ENCODE assay signal across 15 cellular contexts in genomic region chr14:105162374-105162979, GRCh38. TPM values are rescaled to one million over a fixed set of nuclear protein-coding genes. Genes with fewer than 3 reads are reported as not detected.
DNase-seq lines count a peak whose midpoint lies in the region; ATAC-seq, FAIRE-seq and TF ChIP-seq lines count a peak whose summit lies in the region.
"Had no signal": no experiment of that assay in that cellular context is flagged by ENCODE, and none has a peak within 500 bp of the region (broad histone marks: within the 10 kb centered on the region; RNA-seq: fewer than 3 reads in every experiment).

No MANE protein-coding gene starts in this region.

- H3K79me2 ChIP-seq in HepG2 (ENCODE audit: insufficient read depth, low read length) = no peaks in the 10 kb centered on the region

- CTCF ChIA-PET in MCF 10A (lab: Yijun Ruan, JAX) (no interaction called here), HepG2 (lab: Yijun Ruan, JAX; ENCODE audit: low intra/inter-chr PET ratio, low total read pairs) (no interaction called here)

- no peaks in the 10 kb centered on the region; the same call in 1 of the 2 replicates for H4K20me1 ChIP-seq in HepG2 (ENCODE audit: insufficient read depth, low read length)

- DNase-seq in MCF 10A (ENCODE audit: unreplicated experiment) = no peak
- no peak for DNase-seq in breast epithelium (ENCODE audit: low spot score in 2 of 2)
- peak; percentile 36 for DNase-seq in SK-N-DZ (ENCODE audit: low spot score)
- DNase-seq in HepG2 (ENCODE audit: low spot score) = peak; percentile 15
- DNase-seq in aorta = no peak
- DNase-seq in activated CD4-positive, CD25-positive, alpha-beta regulatory T cell treated with anti-CD3 and anti-CD28 coated beads, Interleukin-2, amount 50 U/mL, for 72 hours = no peak
- DNase-seq: adrenal gland, dermis blood vessel endothelial cell, foreskin melanocyte, NCI-H1930, T-helper 9 cell had no signal

- H3K27ac ChIP-seq in breast epithelium (peak overlapping the region in 1 of 2 donors; percentile 19), HepG2 (ENCODE audit: extremely low read length, insufficient read depth, low read length) (no peak overlapping the region), aorta (ENCODE audit: low read depth in 1 of 2, low read length in 2 of 2) (no peak overlapping the region)
- H3K27ac ChIP-seq: adrenal gland, vagina had no signal

- H3K9me3 ChIP-seq in breast epithelium (no peaks in the 10 kb centered on the region), HepG2 (ENCODE audit: low read length) (no peaks in the 10 kb centered on the region), aorta (ENCODE audit: control insufficient read depth, low read length) (no peaks in the 10 kb centered on the region)
- H3K9me3 ChIP-seq: adrenal gland, vagina had no signal

- H2AFZ ChIP-seq in HepG2 (ENCODE audit: low read length) = no peak overlapping the region

- no peak overlapping the region for H3K9ac ChIP-seq in HepG2 (ENCODE audit: insufficient read depth, low read depth, low read length)

- H3K36me3 ChIP-seq in breast epithelium (no peaks in the 10 kb centered on the region), HepG2 (replicated peaks in 1 of 2; ENCODE audit: control insufficient read depth in 1 of 2, insufficient read depth in 2 of 2, low read length in 2 of 2) (no peaks in the 10 kb centered on the region), aorta (ENCODE audit: control insufficient read depth in 1 of 2, insufficient read depth in 2 of 2, low read length in 1 of 2) (no peaks in the 10 kb centered on the region)
- H3K36me3 ChIP-seq: adrenal gland, vagina had no signal

- H3K4me3 ChIP-seq in breast epithelium (no peak overlapping the region), HepG2 (replicated peaks in 1 of 3; ENCODE audit: insufficient read depth in 1 of 3, low read depth in 2 of 3, low read length in 3 of 3) (no peak overlapping the region), aorta (ENCODE audit: low read length in 2 of 2) (no peak overlapping the region)
- H3K4me3 ChIP-seq: adrenal gland, vagina had no signal

- H3K4me1 ChIP-seq in breast epithelium (no peaks in the 10 kb centered on the region), HepG2 (ENCODE audit: insufficient read depth, low read length) (no peaks in the 10 kb centered on the region), aorta (ENCODE audit: control insufficient read depth in 1 of 2, insufficient read depth in 2 of 2, low read length in 2 of 2) (no peaks in the 10 kb centered on the region)
- H3K4me1 ChIP-seq: adrenal gland had no signal

- no peak overlapping the region for H3K4me3 Mint-ChIP-seq in MCF 10A (ENCODE audit: unreplicated experiment)

- H3K4me2 ChIP-seq in HepG2 (ENCODE audit: low read depth, low read length) = no peak overlapping the region

- TF ChIP-seq EP300 in HepG2 (IDR thresholded peaks at IDR 0.05; ENCODE audit: low read depth in 2 of 2, low read length in 2 of 2) (no peak), HepG2 (CRISPR knock-in tag; IDR thresholded peaks at IDR 0.05; ENCODE audit: borderline replicate concordance) (no peak)

- no peak for TF ChIP-seq CTCF in MCF 10A (IDR thresholded peaks at IDR 0.05; ENCODE audit: unreplicated experiment)
- TF ChIP-seq CTCF in breast epithelium (IDR thresholded peaks at IDR 0.05) = no peak
- no peak for TF ChIP-seq CTCF in HepG2 (CRISPR knock-in tag; IDR thresholded peaks at IDR 0.05)

- H3K9me3 Mint-ChIP-seq in MCF 10A (ENCODE audit: unreplicated experiment) = no peaks in the 10 kb centered on the region

- POLR2A ChIA-PET in MCF 10A (lab: Yijun Ruan, JAX) = no interaction called here
- POLR2A ChIA-PET in HepG2 (lab: Yijun Ruan, JAX) = no interaction called here

- TF ChIP-seq RAD21 in HepG2 (CRISPR knock-in tag; IDR thresholded peaks at IDR 0.05) = no peak

- H3K36me3 Mint-ChIP-seq in MCF 10A (ENCODE audit: insufficient read depth, unreplicated experiment) = no peaks in the 10 kb centered on the region

- intact Hi-C loops in MCF 10A (cut with micrococcal nuclease) = no loop called here
- intact Hi-C loops in breast epithelium (cut with DNase I; ENCODE audit: low total_unique reads) = no loop called here
- intact Hi-C loops in HepG2 (cut with micrococcal nuclease; ENCODE audit: unreplicated experiment) = no loop called here
- intact Hi-C loops in aorta (cut with DNase I) = no loop called here

- WGBS in HepG2 (ENCODE audit: low lambda C conversion rate) = no CpG with 5 or more reads among the region's 2 CpGs
- 94 to 96% methylated on average over 2 of the region's 2 CpGs for WGBS in aorta, 2 donors

- no peaks in the 10 kb centered on the region for H3K27me3 Mint-ChIP-seq in MCF 10A (ENCODE audit: insufficient read depth, unreplicated experiment)

- peak; percentile 47 for ATAC-seq in HepG2
- ATAC-seq in aorta (ENCODE audit: low FRiP score) = peak; percentile 71
- ATAC-seq in GM18505 (IDR thresholded peaks at IDR 0.05; ENCODE audit: unreplicated experiment) = no peak
- ATAC-seq in GM19452 (IDR thresholded peaks at IDR 0.05; ENCODE audit: unreplicated experiment) = no peak

- BruUV-seq in MCF 10A (replicated peaks; lab: Mats Ljungman, UMichigan) (no TSS peak), HepG2 (replicated peaks; lab: Mats Ljungman, UMichigan) (no TSS peak)

- no peaks in the 10 kb centered on the region for H3K27me3 ChIP-seq in breast epithelium
- H3K27me3 ChIP-seq in HepG2 (ENCODE audit: control insufficient read depth in 1 of 2, insufficient read depth in 2 of 2, low read length in 2 of 2) = peaks cover 24 to 64% of the 10 kb centered on the region in 2 experiments
- H3K27me3 ChIP-seq in aorta (ENCODE audit: control insufficient read depth in 1 of 2, insufficient read depth in 2 of 2, low read length in 1 of 2) = no peaks in the 10 kb centered on the region
- H3K27me3 ChIP-seq: vagina had no signal

- TF ChIP-seq POLR2A in breast epithelium (IDR thresholded peaks at IDR 0.05) = no peak
- no peak for TF ChIP-seq POLR2A in HepG2 (IDR thresholded peaks at IDR 0.05; ENCODE audit: insufficient read depth in 1 of 2, low read depth in 2 of 2, low read length in 2 of 2)
- no peak for TF ChIP-seq POLR2A in GM18505 (IDR thresholded peaks at IDR 0.05; ENCODE audit: borderline replicate concordance, extremely low read depth, insufficient read depth, insufficient read length)

- no peak for FAIRE-seq in HepG2 (lab: Jason Lieb, UNC)
- FAIRE-seq: islet of Langerhans had no signal

- H3K27ac Mint-ChIP-seq in MCF 10A (ENCODE audit: low read depth, unreplicated experiment) = peak overlapping the region; percentile 27

- in situ Hi-C loops in HepG2 (cut with HindIII; ENCODE audit: extremely low pct_ligation_motif_present, low pct_unique_long_range_greater_than_20kb) = no loop called here

- H3K4me1 Mint-ChIP-seq in MCF 10A (ENCODE audit: insufficient read depth, unreplicated experiment) = peaks cover 12% of the 10 kb centered on the region

RNA-seq across cellular contexts. Expression of gene JAG2, which starts 6.1 kb away (rescaled TPM):
- 33.5 and 33.7 TPM in 2 replicates for total RNA-seq in MCF 10A (2022)
- 10 to 100 TPM in 2 of 3 donors, 1 to 10 TPM in 1; 4.2 to 15.4 (median 13.1) TPM for total RNA-seq in breast epithelium
- polyA plus RNA-seq in SK-N-DZ (2014; cell fraction: cytosol; rRNA removed) = 1.1 and 1.9 TPM in 2 replicates
- 8.2 and 9.0 TPM in 2 replicates for polyA plus RNA-seq in SK-N-DZ (2014; cell fraction: nucleus; rRNA removed)
- total RNA-seq in HepG2 (2016; rRNA removed; fragmentation: Illumina TruSeq; extraction: Trizol) = 0.04 TPM in 1 of 2 replicates, not detected in the other
- total RNA-seq in HepG2 (2016; cell fraction: cytosol; rRNA removed; fragmentation: Illumina TruSeq; extraction: Trizol; ENCODE audit: low read depth) = not detected in 2 replicates
- total RNA-seq in HepG2 (2016; cell fraction: insoluble cytoplasmic fraction; rRNA removed; fragmentation: Illumina TruSeq; extraction: Trizol) = not detected in 2 replicates
- total RNA-seq in HepG2 (2016; cell fraction: membrane; rRNA removed; fragmentation: Illumina TruSeq; extraction: Trizol) = not detected in 2 replicates
- not detected in 2 replicates for total RNA-seq in HepG2 (2016; cell fraction: nucleus; rRNA removed; fragmentation: Illumina TruSeq; extraction: Trizol)
- polyA plus RNA-seq in HepG2 (2011; rRNA removed) = 0.16 and 0.22 TPM in 2 replicates
- 0.04 and 0.10 TPM in 2 replicates for polyA plus RNA-seq in HepG2 (2011; cell fraction: cytosol; rRNA removed)
- polyA plus RNA-seq in HepG2 (2011; cell fraction: nucleus; rRNA removed) = 1.3 and 3.3 TPM in 2 replicates
- 0.16 TPM in 1 of 2 replicates, not detected in the other for polyA plus RNA-seq in HepG2 (2012)
- polyA plus RNA-seq in HepG2 (2016; cell fraction: cytosol; fragmentation: Illumina TruSeq; extraction: Trizol; ENCODE audit: low read depth) = not detected in 2 replicates
- polyA plus RNA-seq in HepG2 (2016; cell fraction: insoluble cytoplasmic fraction; fragmentation: Illumina TruSeq; extraction: Trizol; ENCODE audit: low read depth) = not detected in 2 replicates
- polyA plus RNA-seq in HepG2 (2016; cell fraction: membrane; fragmentation: Illumina TruSeq; extraction: Trizol; ENCODE audit: low read depth) = not detected in 2 replicates
- polyA plus RNA-seq in HepG2 (2016; cell fraction: nucleus; fragmentation: Illumina TruSeq; extraction: Trizol; ENCODE audit: insufficient read depth, low read depth) = not detected in 2 replicates
- 0.36 and 6.6 TPM in 2 replicates for polyA minus RNA-seq in HepG2 (2011; rRNA and poly(A)+ RNA removed; ENCODE audit: low replicate concordance)
- 0.44 TPM in 1 of 2 replicates, not detected in the other for polyA minus RNA-seq in HepG2 (2011; cell fraction: cytosol; rRNA and poly(A)+ RNA removed)
- 0.13 TPM in 1 of 2 replicates, not detected in the other for polyA minus RNA-seq in HepG2 (2011; cell fraction: nucleus; rRNA and poly(A)+ RNA removed)
- 10 to 100 TPM; 15.0 to 32.1 TPM for total RNA-seq in aorta
- 1 to 10 TPM in 1 of 2 donors, under 1 TPM in 1; 0.13 to 1.1 TPM for polyA plus RNA-seq in aorta

RNA-seq across cellular contexts. Expression of gene NUDT14, which starts 18.6 kb away (rescaled TPM):
- total RNA-seq in MCF 10A (2022) (26.1 and 27.4 TPM in 2 replicates), breast epithelium (10 to 100 TPM; 13.6 to 14.9 (median 14.1) TPM), HepG2 (2016; rRNA removed; fragmentation: Illumina TruSeq; extraction: Trizol) (4.0 and 5.8 TPM in 2 replicates), aorta (10 to 100 TPM; 13.3 to 29.9 TPM)
- 5.6 and 8.3 TPM in 2 replicates for polyA plus RNA-seq in SK-N-DZ (2014; cell fraction: cytosol; rRNA removed)
- polyA plus RNA-seq in SK-N-DZ (2014; cell fraction: nucleus; rRNA removed) = 3.4 and 6.4 TPM in 2 replicates
- 9.0 and 9.9 TPM in 2 replicates for total RNA-seq in HepG2 (2016; cell fraction: cytosol; rRNA removed; fragmentation: Illumina TruSeq; extraction: Trizol; ENCODE audit: low read depth)
- 4.4 and 5.8 TPM in 2 replicates for total RNA-seq in HepG2 (2016; cell fraction: insoluble cytoplasmic fraction; rRNA removed; fragmentation: Illumina TruSeq; extraction: Trizol)
- 7.1 and 10.6 TPM in 2 replicates for total RNA-seq in HepG2 (2016; cell fraction: membrane; rRNA removed; fragmentation: Illumina TruSeq; extraction: Trizol)
- total RNA-seq in HepG2 (2016; cell fraction: nucleus; rRNA removed; fragmentation: Illumina TruSeq; extraction: Trizol) = 2.4 and 2.7 TPM in 2 replicates
- polyA plus RNA-seq in HepG2 (2011; rRNA removed) (6.1 and 6.7 TPM in 2 replicates), aorta (10 to 100 TPM in 1 of 2 donors, 1 to 10 TPM in 1; 6.1 to 10.0 TPM)
- 5.7 and 9.2 TPM in 2 replicates for polyA plus RNA-seq in HepG2 (2011; cell fraction: cytosol; rRNA removed)
- polyA plus RNA-seq in HepG2 (2011; cell fraction: nucleus; rRNA removed) = 5.6 and 6.5 TPM in 2 replicates
- polyA plus RNA-seq in HepG2 (2012) = 4.5 and 5.4 TPM in 2 replicates
- polyA plus RNA-seq in HepG2 (2016; cell fraction: cytosol; fragmentation: Illumina TruSeq; extraction: Trizol; ENCODE audit: low read depth) = 11.3 and 13.8 TPM in 2 replicates
- polyA plus RNA-seq in HepG2 (2016; cell fraction: insoluble cytoplasmic fraction; fragmentation: Illumina TruSeq; extraction: Trizol; ENCODE audit: low read depth) = 4.0 and 5.1 TPM in 2 replicates
- 7.8 and 10.1 TPM in 2 replicates for polyA plus RNA-seq in HepG2 (2016; cell fraction: membrane; fragmentation: Illumina TruSeq; extraction: Trizol; ENCODE audit: low read depth)
- polyA plus RNA-seq in HepG2 (2016; cell fraction: nucleus; fragmentation: Illumina TruSeq; extraction: Trizol; ENCODE audit: insufficient read depth, low read depth) = 5.5 and 5.6 TPM in 2 replicates
- polyA minus RNA-seq in HepG2 (2011; rRNA and poly(A)+ RNA removed; ENCODE audit: low replicate concordance) = 3.5 and 4.3 TPM in 2 replicates
- polyA minus RNA-seq in HepG2 (2011; cell fraction: cytosol; rRNA and poly(A)+ RNA removed) = 1.3 and 3.4 TPM in 2 replicates
- 1.3 and 1.9 TPM in 2 replicates for polyA minus RNA-seq in HepG2 (2011; cell fraction: nucleus; rRNA and poly(A)+ RNA removed)

Comparison
In these comparisons a context has a peak if more than half of its experiments do, and no peak if none do; other contexts are left out.
1. DNase-seq: peak in SK-N-DZ (single experiment) and HepG2 (single experiment); none in MCF 10A (single experiment), breast epithelium (0 of 2), aorta (0 of 2) and activated CD4-positive, CD25-positive, alpha-beta regulatory T cell treated with anti-CD3 and anti-CD28 coated beads, Interleukin-2, amount 50 U/mL, for 72 hours (single experiment).
2. ATAC-seq: peak in HepG2 (single experiment) and aorta (single experiment); none in GM18505 (single experiment) and GM19452 (single experiment).
3. RNA of gene JAG2, which starts 6.1 kb away (total RNA-seq): 33.5 to 33.7 TPM in MCF 10A, 15.0 to 32.1 TPM in aorta and 4.2 to 15.4 TPM in breast epithelium; 0.04 TPM in HepG2; every median in the first group is over 4 times any median in the second.